In genomic region chr1:982765-983436, GRCh38 we compare ENCODE assay signal across 16 cellular contexts. TPM values are rescaled to one million over a fixed set of nuclear protein-coding genes. Genes with fewer than 3 reads are reported as not detected.
"Had no signal": no experiment of that assay in that cellular context is flagged by ENCODE, and none has a peak within 500 bp of the region (broad histone marks: within the 10 kb centered on the region; RNA-seq: fewer than 3 reads in every experiment).

No MANE protein-coding gene starts in this region.

- H3K36me3 ChIP-seq: gastroesophageal sphincter, prostate gland, sigmoid colon had no signal

- H3K4me1 ChIP-seq: prostate gland, testis had no signal

- ATAC-seq: activated CD8-positive, alpha-beta T cell treated with anti-CD3 and anti-CD28 coated beads for 36 hours; gastroesophageal sphincter; naive thymus-derived CD4-positive, alpha-beta T cell; stimulated activated naive CD8-positive, alpha-beta T cell treated with anti-CD3 and anti-CD28 coated beads, Interleukin-15, amount 100 ng/mL, for 72 hours had no signal

- DNase-seq: activated CD4-positive, alpha-beta T cell treated with anti-CD3 and anti-CD28 coated beads for 4 hours; activated CD8-positive, alpha-beta memory T cell treated with anti-CD3 and anti-CD28 coated beads, Interleukin-2, amount 50 U/mL, for 4 hours; activated CD8-positive, alpha-beta T cell treated with anti-CD3 and anti-CD28 coated beads for 36 hours; activated naive CD4-positive, alpha-beta T cell; caudate nucleus; effector CD4-positive, alpha-beta T cell; hippocampal formation; mammary epithelial cell; sigmoid colon; stimulated activated CD4-positive, alpha-beta T cell treated with anti-CD3 and anti-CD28 coated beads, Interleukin-12 subunit alpha, Interleukin-12 subunit beta, amount 100 ng/mL, for 4 hours; stimulated activated naive CD8-positive, alpha-beta T cell treated with anti-CD3 and anti-CD28 coated beads, Interleukin-15, amount 100 ng/mL, for 72 hours; testis had no signal

- H3K27me3 ChIP-seq: testis had no signal

- H3K4me3 ChIP-seq: coronary artery, gastroesophageal sphincter, prostate gland, sigmoid colon, testis had no signal

- H3K9me3 ChIP-seq: gastroesophageal sphincter, prostate gland, sigmoid colon, testis had no signal

- H3K27ac ChIP-seq: gastroesophageal sphincter, prostate gland, sigmoid colon, testis had no signal

RNA-seq across cellular contexts. Expression of gene PERM1, which starts 1.0 kb away (rescaled TPM):
- total RNA-seq: activated CD8-positive, alpha-beta T cell treated with anti-CD3 and anti-CD28 coated beads for 36 hours; mammary epithelial cell; naive thymus-derived CD4-positive, alpha-beta T cell had no signal
- polyA plus RNA-seq: mammary epithelial cell; naive thymus-derived CD4-positive, alpha-beta T cell had no signal

RNA-seq across cellular contexts. Expression of gene PLEKHN1, which starts 16.6 kb away (rescaled TPM):
- total RNA-seq: sigmoid colon had no signal
